8 cellular contexts compared by ENCODE assay signal in the genomic region with DNA sequence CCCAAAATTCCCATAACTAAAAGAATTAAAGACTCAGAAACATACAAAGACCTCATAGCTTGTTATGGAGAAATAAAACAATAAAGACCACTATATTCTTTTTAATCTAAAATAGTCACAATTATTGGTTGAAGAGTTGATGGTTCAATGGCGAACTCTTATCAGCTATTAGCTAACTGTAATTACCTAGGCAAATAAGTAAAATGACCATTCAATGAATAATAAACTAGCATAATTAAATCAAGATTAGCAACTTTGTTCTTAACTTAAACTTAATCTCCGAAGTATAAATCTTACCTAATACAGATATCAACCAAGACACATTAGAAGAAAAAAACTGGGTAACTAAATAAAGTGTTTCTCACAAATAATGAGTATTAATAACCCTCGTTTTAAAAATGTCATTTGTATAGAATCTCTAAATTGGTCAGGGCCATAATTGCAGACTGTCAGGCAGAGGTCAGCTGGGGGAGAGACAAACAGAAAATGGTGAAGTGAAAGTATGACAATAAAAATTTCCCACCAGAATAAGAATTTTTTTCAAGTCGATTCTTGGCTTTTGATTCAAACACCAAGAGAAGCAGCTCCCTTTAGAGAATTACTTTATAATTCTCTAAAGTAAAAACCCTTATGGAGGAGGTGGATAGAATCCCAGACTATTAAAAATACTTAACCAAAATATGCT. TPM values are rescaled to one million over a fixed set of nuclear protein-coding genes. Genes with fewer than 3 reads are reported as not detected.
DNase-seq lines count a peak whose midpoint lies in the region; ATAC-seq and TF ChIP-seq lines count a peak whose summit lies in the region.

No MANE protein-coding gene starts in this region.

- peak overlapping the region; percentile 98 to 100 (median 100) for H3K27ac ChIP-seq in Peyer's patch
- H3K27ac ChIP-seq in gastrocnemius medialis: peak overlapping the region; percentile 96 to 98 (median 97)

- H3K9me3 ChIP-seq in Peyer's patch (no peaks in the 10 kb centered on the region), gastrocnemius medialis (no peaks in the 10 kb centered on the region)

- H3K27me3 ChIP-seq in Peyer's patch: no peaks in the 10 kb centered on the region
- H3K27me3 ChIP-seq in gastrocnemius medialis: no peaks in the 10 kb centered on the region

- H3K4me3 ChIP-seq in Peyer's patch (peak overlapping the region; percentile 98 to 99 (median 99)), fibroblast of mammary gland (ENCODE audit: control insufficient read depth, low read depth, low read length) (peak overlapping the region; percentile 83), gastrocnemius medialis (peak overlapping the region; percentile 79 to 88 (median 84))

- ATAC-seq in gastrocnemius medialis (no peak), HG03432 (IDR thresholded peaks at IDR 0.05; ENCODE audit: unreplicated experiment) (no peak)

- H3K36me3 ChIP-seq in Peyer's patch (peaks cover 0 to 22% (median 0%) of the 10 kb centered on the region in 3 donors), gastrocnemius medialis (peaks cover 0 to 41% of the 10 kb centered on the region in 2 donors)

- TF ChIP-seq POLR2A in Peyer's patch (IDR thresholded peaks at IDR 0.05) (no peak), gastrocnemius medialis (IDR thresholded peaks at IDR 0.05) (no peak)

- intact Hi-C loops in gastrocnemius medialis (cut with DNase I; ENCODE audit: low total_unique reads): no loop called here

- in situ Hi-C loops in GM13977 (cut with MboI; ENCODE audit: low pct_unique_long_range_greater_than_20kb, low sequenced_read_pairs, unreplicated experiment): no loop called here
- in situ Hi-C loops in gastrocnemius medialis (cut with MboI; ENCODE audit: low sequenced_read_pairs in 4 of 4): no loop called here

- H3K4me1 ChIP-seq in Peyer's patch (peaks cover 0 to 14% (median 5%) of the 10 kb centered on the region in 4 donors), gastrocnemius medialis (peaks cover 43 to 49% of the 10 kb centered on the region in 2 donors)

- DNase-seq in GM13977 (ENCODE audit: low spot score) (peak; percentile 48), Peyer's patch (no peak), fibroblast of mammary gland (ENCODE audit: low read depth) (no peak), gastrocnemius medialis (no peak), NCI-H345 treated with DMSO at 0.1 percent for 48 hours (lab: John Stamatoyannopoulos, UW; ENCODE audit: unreplicated experiment) (no peak), NCI-H1436 (lab: John Stamatoyannopoulos, UW) (no peak), H4 (ENCODE audit: low spot score) (no peak)

- TF ChIP-seq CTCF in GM13977 (IDR thresholded peaks at IDR 0.05; ENCODE audit: extremely low read depth, insufficient read depth, missing control alignments): no peak
- TF ChIP-seq CTCF in Peyer's patch (IDR thresholded peaks at IDR 0.05): peak in 1 of 6 experiments; percentile 3
- no peak for TF ChIP-seq CTCF in fibroblast of mammary gland (conservative IDR thresholded peaks at IDR 0.05; ENCODE audit: control insufficient read depth, insufficient read depth, low read depth, low read length)
- no peak for TF ChIP-seq CTCF in gastrocnemius medialis (IDR thresholded peaks at IDR 0.05 in 4 of 5, conservative IDR thresholded peaks at IDR 0.05 in 1 of 5)

RNA-seq across cellular contexts. Expression of a gene that starts 1.7 kb away (rescaled TPM):
- total RNA-seq in Peyer's patch: 100 to 1,000 TPM; 247 to 296 (median 275) TPM
- 1,000 to 10,000 TPM in 2 of 4 donors, 100 to 1,000 TPM in 2; 665 to 1,753 (median 1,205) TPM for total RNA-seq in gastrocnemius medialis
- total RNA-seq in H4 (2014; rRNA removed; shearing (Covaris generic)): 2.0 and 3.4 TPM in 2 replicates

RNA-seq across cellular contexts. Expression of a gene that starts 49.8 kb away (rescaled TPM):
- total RNA-seq in Peyer's patch: 1 to 10 TPM in 2 of 4 donors, not detected in 2; 1.3 to 2.7 TPM
- total RNA-seq in gastrocnemius medialis: 1 to 10 TPM in 1 of 4 donors, not detected in 3; 6.2 TPM
- total RNA-seq in H4 (2014; rRNA removed; shearing (Covaris generic)): 0.33 TPM in 1 of 2 replicates, not detected in the other

Comparison
In these comparisons a context has a peak if more than half of its experiments do, and no peak if none do; other contexts are left out.
1. RNA of a gene that starts 1.7 kb away (total RNA-seq): 665 to 1,753 TPM in gastrocnemius medialis and 247 to 296 TPM in Peyer's patch; 2.0 to 3.4 TPM in H4; every median in the first group is over 10 times any median in the second.
2. Peak in every context shown above with its lines, with median percentiles within 50 percentile points of each other: H3K4me3 ChIP-seq.